In genomic region chr22:21092797-21093554, GRCh38 we compare ENCODE assay signal across 1 cellular context.
TF ChIP-seq lines count a peak whose summit lies in the region.

No MANE protein-coding gene starts in this region.

TF ChIP-seq in K562, 482 proteins besides CTCF, POLR2A, EP300 and RAD21 (continued from another document):
- TF ChIP-seq, protein P1, sequence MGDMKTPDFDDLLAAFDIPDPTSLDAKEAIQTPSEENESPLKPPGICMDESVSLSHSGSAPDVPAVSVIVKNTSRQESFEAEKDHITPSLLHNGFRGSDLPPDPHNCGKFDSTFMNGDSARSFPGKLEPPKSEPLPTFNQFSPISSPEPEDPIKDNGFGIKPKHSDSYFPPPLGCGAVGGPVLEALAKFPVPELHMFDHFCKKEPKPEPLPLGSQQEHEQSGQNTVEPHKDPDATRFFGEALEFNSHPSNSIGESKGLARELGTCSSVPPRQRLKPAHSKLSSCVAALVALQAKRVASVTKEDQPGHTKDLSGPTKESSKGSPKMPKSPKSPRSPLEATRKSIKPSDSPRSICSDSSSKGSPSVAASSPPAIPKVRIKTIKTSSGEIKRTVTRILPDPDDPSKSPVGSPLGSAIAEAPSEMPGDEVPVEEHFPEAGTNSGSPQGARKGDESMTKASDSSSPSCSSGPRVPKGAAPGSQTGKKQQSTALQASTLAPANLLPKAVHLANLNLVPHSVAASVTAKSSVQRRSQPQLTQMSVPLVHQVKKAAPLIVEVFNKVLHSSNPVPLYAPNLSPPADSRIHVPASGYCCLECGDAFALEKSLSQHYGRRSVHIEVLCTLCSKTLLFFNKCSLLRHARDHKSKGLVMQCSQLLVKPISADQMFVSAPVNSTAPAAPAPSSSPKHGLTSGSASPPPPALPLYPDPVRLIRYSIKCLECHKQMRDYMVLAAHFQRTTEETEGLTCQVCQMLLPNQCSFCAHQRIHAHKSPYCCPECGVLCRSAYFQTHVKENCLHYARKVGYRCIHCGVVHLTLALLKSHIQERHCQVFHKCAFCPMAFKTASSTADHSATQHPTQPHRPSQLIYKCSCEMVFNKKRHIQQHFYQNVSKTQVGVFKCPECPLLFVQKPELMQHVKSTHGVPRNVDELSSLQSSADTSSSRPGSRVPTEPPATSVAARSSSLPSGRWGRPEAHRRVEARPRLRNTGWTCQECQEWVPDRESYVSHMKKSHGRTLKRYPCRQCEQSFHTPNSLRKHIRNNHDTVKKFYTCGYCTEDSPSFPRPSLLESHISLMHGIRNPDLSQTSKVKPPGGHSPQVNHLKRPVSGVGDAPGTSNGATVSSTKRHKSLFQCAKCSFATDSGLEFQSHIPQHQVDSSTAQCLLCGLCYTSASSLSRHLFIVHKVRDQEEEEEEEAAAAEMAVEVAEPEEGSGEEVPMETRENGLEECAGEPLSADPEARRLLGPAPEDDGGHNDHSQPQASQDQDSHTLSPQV (IDR thresholded peaks at IDR 0.05), result peak; percentile 81; the same call in 1 of the 2 replicates
- TF ChIP-seq ZNF583 (CRISPR knock-in tag; IDR thresholded peaks at IDR 0.05) (peak; percentile 5; the same call in 1 of the 2 replicates), KLF6 (CRISPR knock-in tag; IDR thresholded peaks at IDR 0.05; ENCODE audit: borderline replicate concordance) (peak; percentile 79; the same call in 1 of the 2 replicates), HDAC8 (tag; IDR thresholded peaks at IDR 0.05) (0 out of 2 replicates have a peak, but pooled peaks have one; percentile 50), BACH1 (tag; IDR thresholded peaks at IDR 0.05) (peak; percentile 67; the same call in 1 of the 2 replicates), HOXB6 (CRISPR knock-in tag; IDR thresholded peaks at IDR 0.05; ENCODE audit: borderline replicate concordance) (peak; percentile 32; the same call in 1 of the 2 replicates), ARNT (IDR thresholded peaks at IDR 0.05) (no peak), ZNF143 (CRISPR knock-in tag; IDR thresholded peaks at IDR 0.05) (peak; percentile 25; the same call in 1 of the 2 replicates), ETV5 (CRISPR knock-in tag; IDR thresholded peaks at IDR 0.05; ENCODE audit: low read depth) (no peak), FOXA3 (CRISPR knock-in tag; conservative IDR thresholded peaks at IDR 0.05 in 1 of 2, IDR thresholded peaks at IDR 0.05 in 1 of 2) (peak in 1 of 2 experiments; percentile 14; a peak in 1 of 4 replicates), ZBTB11 (CRISPR knock-in tag; IDR thresholded peaks at IDR 0.05) (peak in 1 of 3 experiments; percentile 28; a peak in 1 of 6 replicates), HIVEP1 (CRISPR knock-in tag; IDR thresholded peaks at IDR 0.05) (0 out of 2 replicates have a peak, but pooled peaks have one; percentile 36), STAG1 (CRISPR knock-in tag; IDR thresholded peaks at IDR 0.05; ENCODE audit: borderline replicate concordance) (peak; percentile 48; the same call in 1 of the 2 replicates), ZNF740 (CRISPR knock-in tag; IDR thresholded peaks at IDR 0.05) (no peak), ZNF740 (tag; IDR thresholded peaks at IDR 0.05) (peak; percentile 48 to 86; a peak in 3 of 4 replicates), ZNF766 (CRISPR knock-in tag; conservative IDR thresholded peaks at IDR 0.05) (peak; percentile 70; the same call in 1 of the 2 replicates), MLX (CRISPR knock-in tag; conservative IDR thresholded peaks at IDR 0.05) (no peak), RCOR1 (IDR thresholded peaks at IDR 0.05; ENCODE audit: borderline replicate concordance in 1 of 2, low read depth in 2 of 2, low read length in 2 of 2) (no peak), ZNF668 (CRISPR knock-in tag; IDR thresholded peaks at IDR 0.05) (peak; percentile 81), ZNF175 (CRISPR knock-in tag; IDR thresholded peaks at IDR 0.05; ENCODE audit: low read depth) (peak; percentile 91), KLF1 (tag; IDR thresholded peaks at IDR 0.05) (0 out of 2 replicates have a peak, but pooled peaks have one; percentile 2)
- TF ChIP-seq, protein P2, sequence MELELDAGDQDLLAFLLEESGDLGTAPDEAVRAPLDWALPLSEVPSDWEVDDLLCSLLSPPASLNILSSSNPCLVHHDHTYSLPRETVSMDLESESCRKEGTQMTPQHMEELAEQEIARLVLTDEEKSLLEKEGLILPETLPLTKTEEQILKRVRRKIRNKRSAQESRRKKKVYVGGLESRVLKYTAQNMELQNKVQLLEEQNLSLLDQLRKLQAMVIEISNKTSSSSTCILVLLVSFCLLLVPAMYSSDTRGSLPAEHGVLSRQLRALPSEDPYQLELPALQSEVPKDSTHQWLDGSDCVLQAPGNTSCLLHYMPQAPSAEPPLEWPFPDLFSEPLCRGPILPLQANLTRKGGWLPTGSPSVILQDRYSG (tag; conservative IDR thresholded peaks at IDR 0.05; ENCODE audit: low read depth), result peak; percentile 24; the same call in 1 of the 2 replicates
- TF ChIP-seq, protein P3, sequence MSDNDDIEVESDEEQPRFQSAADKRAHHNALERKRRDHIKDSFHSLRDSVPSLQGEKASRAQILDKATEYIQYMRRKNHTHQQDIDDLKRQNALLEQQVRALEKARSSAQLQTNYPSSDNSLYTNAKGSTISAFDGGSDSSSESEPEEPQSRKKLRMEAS (CRISPR knock-in tag; IDR thresholded peaks at IDR 0.05), result 0 out of 2 replicates have a peak, but pooled peaks have one; percentile 8
TF ChIP-seq in K562: peak in this region for 44.
